Comparison of ENCODE assay signal across 9 cellular contexts in genomic region chr15:33067456-33067855, GRCh38.
A peak's percentile ranks its signal among the peaks of the same experiment; 100 is the strongest.
DNase-seq lines count a peak whose midpoint lies in the region; ATAC-seq and TF ChIP-seq lines count a peak whose summit lies in the region.
"Had no signal": no experiment of that assay in that cellular context is flagged by ENCODE, and none has a peak within 500 bp of the region (broad histone marks: within the 10 kb centered on the region; RNA-seq: fewer than 3 reads in every experiment).

No MANE protein-coding gene starts in this region.

- peaks cover 22% of the 10 kb centered on the region for H3K4me1 ChIP-seq in BLaER1
- peaks cover 55% of the 10 kb centered on the region for H3K4me1 ChIP-seq in KMS-11 (ENCODE audit: low read depth, poor library complexity, severe bottlenecking)
- peaks cover 27% of the 10 kb centered on the region for H3K4me1 ChIP-seq in neural progenitor cell

- H3K9me3 ChIP-seq in BLaER1 (no peaks in the 10 kb centered on the region), neural progenitor cell (ENCODE audit: low read depth) (no peaks in the 10 kb centered on the region)

- H3K4me3 Mint-ChIP-seq in neural progenitor cell: peak overlapping the region; percentile 9

- H3K9ac ChIP-seq in BLaER1 (no peak overlapping the region), KMS-11 (peak overlapping the region; percentile 64), neural progenitor cell (no peak overlapping the region)

- H3K27ac ChIP-seq in BLaER1: no peak overlapping the region
- H3K27ac ChIP-seq in KMS-11: peak overlapping the region; percentile 88
- H3K27ac ChIP-seq in neural progenitor cell: no peak overlapping the region

- H4K20me1 ChIP-seq in BLaER1 (no peaks in the 10 kb centered on the region), KMS-11 (ENCODE audit: insufficient read depth) (no peaks in the 10 kb centered on the region), neural progenitor cell (ENCODE audit: low read depth) (no peaks in the 10 kb centered on the region)

- CTCF ChIA-PET in GM10248 (lab: Yijun Ruan, JAX): interaction anchor here (1.6 kb wide), 1 partner anchor 19 kb away, joined by 4 read pairs; no protein-coding TSS in a partner anchor

- H3F3A ChIP-seq in neural progenitor cell (ENCODE audit: low read depth): no peaks in the 10 kb centered on the region

- H3K4me3 ChIP-seq in BLaER1: peak overlapping the region; percentile 51; the same call in 1 of the 2 replicates
- peak overlapping the region; percentile 49 for H3K4me3 ChIP-seq in KMS-11 (IDR thresholded peaks at IDR 0.05; ENCODE audit: insufficient read depth, low read depth, low read length)
- no peak overlapping the region for H3K4me3 ChIP-seq in neural progenitor cell

- no peak for TF ChIP-seq CTCF in KMS-11 (conservative IDR thresholded peaks at IDR 0.05; ENCODE audit: low read depth, low read length)
- no peak for TF ChIP-seq CTCF in neural progenitor cell (IDR thresholded peaks at IDR 0.05)
- no peak for TF ChIP-seq CTCF in GM10248 (IDR thresholded peaks at IDR 0.05; ENCODE audit: control extremely low read depth, extremely low read depth, low read depth, missing control alignments)

- peaks cover 10% of the 10 kb centered on the region; the same call in 1 of the 2 replicates for H3K79me2 ChIP-seq in KMS-11 (ENCODE audit: insufficient read depth, low read depth)
- no peaks in the 10 kb centered on the region for H3K79me2 ChIP-seq in neural progenitor cell (ENCODE audit: low read depth)

- H2AFZ ChIP-seq in KMS-11 (ENCODE audit: low read depth): peak overlapping the region; percentile 62
- H2AFZ ChIP-seq in neural progenitor cell (replicated peaks): no peak overlapping the region

- peaks cover 34% of the 10 kb centered on the region for H3K4me1 Mint-ChIP-seq in neural progenitor cell

- H3K27ac Mint-ChIP-seq in neural progenitor cell: peak overlapping the region; percentile 96
- H3K27ac Mint-ChIP-seq: T-helper 1 cell treated with Interleukin-12 subunit alpha and Interleukin-12 subunit beta and Interleukin-4 antibody, amounts not matched to agents 30 μg/mL and 1 μg/mL, for 36 hours had no signal

- DNase-seq in dermis blood vessel endothelial cell: peak; percentile 10
- no peak for DNase-seq in neural progenitor cell (ENCODE audit: low spot score)
- DNase-seq in GM10248 (ENCODE audit: extremely low spot score): no peak

- POLR2A ChIA-PET in GM10248 (lab: Yijun Ruan, JAX): no interaction called here

- no peaks in the 10 kb centered on the region for H3K36me3 ChIP-seq in BLaER1
- H3K36me3 ChIP-seq in KMS-11 (ENCODE audit: insufficient read depth): no peaks in the 10 kb centered on the region
- no peaks in the 10 kb centered on the region for H3K36me3 ChIP-seq in neural progenitor cell

- H3K27me3 ChIP-seq in BLaER1 (no peaks in the 10 kb centered on the region), KMS-11 (ENCODE audit: insufficient read depth, low read depth) (no peaks in the 10 kb centered on the region), neural progenitor cell (no peaks in the 10 kb centered on the region)

- ATAC-seq in HG02610 (IDR thresholded peaks at IDR 0.05; ENCODE audit: unreplicated experiment): no peak
- no peak for ATAC-seq in GM21576 (IDR thresholded peaks at IDR 0.05; ENCODE audit: unreplicated experiment)
- no peak for ATAC-seq in HG02642 (IDR thresholded peaks at IDR 0.05; ENCODE audit: poor library complexity, unreplicated experiment)

- H3K9me3 Mint-ChIP-seq in neural progenitor cell: no peaks in the 10 kb centered on the region
- H3K9me3 Mint-ChIP-seq: T-helper 1 cell treated with Interleukin-12 subunit alpha and Interleukin-12 subunit beta and Interleukin-4 antibody, amounts not matched to agents 30 μg/mL and 1 μg/mL, for 36 hours had no signal

- H3K36me3 Mint-ChIP-seq in neural progenitor cell: no peaks in the 10 kb centered on the region

- peaks cover 3% of the 10 kb centered on the region for H3K27me3 Mint-ChIP-seq in neural progenitor cell (ENCODE audit: insufficient read depth, low read depth)

- H3K4me2 ChIP-seq in BLaER1: peak overlapping the region; percentile 73
- peak overlapping the region; percentile 98 for H3K4me2 ChIP-seq in KMS-11
- no peak overlapping the region for H3K4me2 ChIP-seq in neural progenitor cell
